Comparison of ENCODE assay signal across 8 cellular contexts in genomic region chr16:2968738-2969544, GRCh38. TPM values are rescaled to one million over a fixed set of nuclear protein-coding genes. Genes with fewer than 3 reads are reported as not detected.
A peak's percentile ranks its signal among the peaks of the same experiment; 100 is the strongest.
DNase-seq lines count a peak whose midpoint lies in the region; ATAC-seq and TF ChIP-seq lines count a peak whose summit lies in the region.

TSS of gene PAQR4 (plus strand) at chr16:2969348. CDS start at chr16:2969675, 327 bp downstream.

- TF ChIP-seq CTCF in psoas muscle (IDR thresholded peaks at IDR 0.05): no peak

- intact Hi-C loops in left ventricle myocardium superior (cut with micrococcal nuclease): no loop called here
- intact Hi-C loops in psoas muscle (cut with DNase I): no loop called here

- peak within 1 kb of the TSS; percentile 77 for H3K4me3 Mint-ChIP-seq in T-helper 17 cell

- H3K27me3 Mint-ChIP-seq in T-helper 17 cell: peaks cover 10% of the 10 kb centered on the region

- peaks cover 3% of the 10 kb centered on the region for H3K36me3 Mint-ChIP-seq in T-helper 17 cell (ENCODE audit: low read depth)

- H3K4me3 ChIP-seq in psoas muscle (peak within 1 kb of the TSS; percentile 87), urinary bladder (ENCODE audit: low read depth, low read length) (peak within 1 kb of the TSS; percentile 74)

- H3K27ac ChIP-seq in angular gyrus (ENCODE audit: low read depth, low read length) (peak within 1 kb of the TSS; percentile 96), psoas muscle (peak within 1 kb of the TSS; percentile 61), urinary bladder (ENCODE audit: low read depth) (no peak within 1 kb of the TSS)

- ATAC-seq in GM18498 (IDR thresholded peaks at IDR 0.05; ENCODE audit: unreplicated experiment) (peak; percentile 78), HG02840 (IDR thresholded peaks at IDR 0.05; ENCODE audit: low FRiP score, unreplicated experiment) (peak; percentile 61), T-helper 17 cell (peak; percentile 82), left ventricle myocardium superior (peak; percentile 94), psoas muscle (peak; percentile 89 to 95 (median 93))

- no peaks in the 10 kb centered on the region for H3K36me3 ChIP-seq in psoas muscle (ENCODE audit: insufficient read depth in 1 of 2, low read depth in 1 of 2)
- no peaks in the 10 kb centered on the region for H3K36me3 ChIP-seq in urinary bladder (ENCODE audit: insufficient read depth)

- H3K9me3 ChIP-seq in T-helper 17 cell (ENCODE audit: control insufficient read depth, low read length, poor library complexity, severe bottlenecking) (no peaks in the 10 kb centered on the region), psoas muscle (no peaks in the 10 kb centered on the region)

- H3K4me1 ChIP-seq in psoas muscle (peaks cover 20% of the 10 kb centered on the region), urinary bladder (ENCODE audit: insufficient read depth) (peaks cover 7% of the 10 kb centered on the region)

- WGBS in psoas muscle, 3 donors: 1% methylated on average over 67 to 98 of the region's 98 CpGs
- WGBS in urinary bladder: under 1% methylated on average over 98 of the region's 98 CpGs

- peaks cover 15% of the 10 kb centered on the region for H3K4me1 Mint-ChIP-seq in T-helper 17 cell

- peaks cover 0 to 47% (median 23%) of the 10 kb centered on the region in 3 donors for H3K27me3 ChIP-seq in psoas muscle (ENCODE audit: insufficient read depth in 3 of 3, low read length in 2 of 3)

- no peak within 1 kb of the TSS for H3K27ac Mint-ChIP-seq in T-helper 17 cell

- DNase-seq in NCI-H146 treated with DMSO at 0.1 percent for 48 hours (lab: John Stamatoyannopoulos, UW; ENCODE audit: unreplicated experiment) (peak; percentile 81), T-helper 17 cell (peak; percentile 67 to 75 (median 75)), left ventricle myocardium superior (peak; percentile 95), psoas muscle (peak; percentile 88 to 94)

RNA-seq across cellular contexts. Expression of gene PAQR4, which starts in this region (rescaled TPM):
- total RNA-seq in T-helper 17 cell (1 to 10 TPM; 1.7 to 2.7 TPM), left ventricle myocardium superior (7.9 TPM), psoas muscle (10 to 100 TPM in 1 of 4 donors, 1 to 10 TPM in 3; 4.6 to 15.9 (median 8.1) TPM), urinary bladder (4.5 TPM)
- polyA plus RNA-seq in psoas muscle (10 to 100 TPM; 12.3 to 26.1 (median 15.0) TPM), urinary bladder (5.1 TPM)
